1 cellular context compared by ENCODE assay signal in the genomic region with DNA sequence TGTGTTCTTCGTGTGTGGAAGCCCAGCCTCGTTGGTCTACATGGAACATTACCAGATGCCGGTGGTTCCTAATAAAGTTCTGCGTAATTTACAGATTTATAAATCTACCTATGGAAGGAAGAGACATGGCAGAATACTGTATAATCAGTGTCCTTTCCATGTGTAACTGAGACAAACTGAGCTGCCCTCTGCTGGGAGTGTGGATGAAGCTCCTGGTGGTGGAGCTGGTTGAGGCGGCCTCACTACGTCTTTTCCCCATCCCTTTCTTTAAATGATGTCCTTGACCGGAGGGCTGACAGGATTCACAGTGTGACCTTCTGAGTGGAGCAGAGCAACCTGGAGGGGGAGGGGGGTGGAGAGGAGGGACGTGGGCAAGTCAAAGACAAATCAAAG.
TF ChIP-seq lines count a peak whose summit lies in the region.

No MANE protein-coding gene starts in this region.

TF ChIP-seq in H1, 55 proteins besides CTCF, POLR2A, EP300 and RAD21:
- no peak for TF ChIP-seq SIX5 (IDR thresholded peaks at IDR 0.05; ENCODE audit: low read depth, low read length)
- TF ChIP-seq BCL11A (IDR thresholded peaks at IDR 0.05; ENCODE audit: low read depth in 2 of 2, low read length in 2 of 2) = no peak
- no peak for TF ChIP-seq CHD1 (IDR thresholded peaks at IDR 0.05; ENCODE audit: low read depth, low read length)
- no peak for TF ChIP-seq JUND (IDR thresholded peaks at IDR 0.05; ENCODE audit: low read length)
- no peak for TF ChIP-seq CREB1 (IDR thresholded peaks at IDR 0.05)
TF ChIP-seq in H1: peak in this region for 0.
